19 cellular contexts compared by ENCODE assay signal in the genomic region with DNA sequence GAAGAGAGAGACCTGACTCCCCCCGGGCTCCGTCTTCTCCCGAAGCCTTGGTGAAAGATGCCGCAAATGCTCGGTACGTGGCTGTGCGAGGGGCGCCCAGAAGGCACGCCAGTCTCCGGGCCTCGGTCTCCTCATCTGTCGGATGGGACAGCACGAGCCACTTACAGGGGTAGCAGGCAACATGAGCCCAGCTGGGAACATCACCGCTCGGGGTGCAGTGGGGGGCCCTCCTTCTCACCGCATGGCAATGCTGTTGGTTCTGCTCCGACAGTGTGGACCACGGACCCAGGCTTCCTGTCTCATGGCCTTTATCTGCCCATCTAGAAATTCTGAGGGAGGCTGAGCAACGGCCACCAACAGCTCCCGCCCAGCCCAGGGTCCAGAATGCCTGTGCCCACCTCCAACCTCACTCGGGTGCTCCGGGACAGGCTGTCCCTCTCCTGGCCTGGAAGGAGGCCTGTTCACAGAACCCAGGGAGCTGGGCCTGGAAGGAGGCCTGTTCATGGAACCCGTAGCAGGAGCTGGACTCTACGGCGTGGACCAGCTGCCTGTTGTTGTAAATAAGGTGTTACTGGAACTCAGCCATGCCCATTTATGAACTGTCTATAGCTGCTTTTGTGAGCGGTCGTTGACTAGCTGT. TPM values are rescaled to one million over a fixed set of nuclear protein-coding genes. Genes with fewer than 3 reads are reported as not detected.
DNase-seq lines count a peak whose midpoint lies in the region; ATAC-seq and TF ChIP-seq lines count a peak whose summit lies in the region.
"Had no signal": no experiment of that assay in that cellular context is flagged by ENCODE, and none has a peak within 500 bp of the region (broad histone marks: within the 10 kb centered on the region; RNA-seq: fewer than 3 reads in every experiment).

No MANE protein-coding gene starts in this region.

- H3K36me3 Mint-ChIP-seq in Caco-2 (ENCODE audit: insufficient read depth, unreplicated experiment) = peaks cover 32% of the 10 kb centered on the region

- DNase-seq in Caco-2 (no peak), posterior vena cava (ENCODE audit: low spot score) (peak; percentile 75), SHP77 treated with DMSO at 0.1 percent for 48 hours (lab: John Stamatoyannopoulos, UW) (no peak), activated gamma-delta T cell treated with Interleukin-2 at 50 U/mL for 16 hours (no peak)
- DNase-seq: COR-L47, DMS53, H7, Karpas-422, MM.1S, NCI-H1105, NCI-H187 treated with DMSO at 0.1 percent for 48 hours, NCI-H446 treated with DMSO at 0.1 percent for 48 hours, NCI-H774 had no signal

- peak overlapping the region; percentile 15 for H3K27ac Mint-ChIP-seq in Caco-2 (ENCODE audit: unreplicated experiment)

- H3K36me3 ChIP-seq in BLaER1 treated with 17β-estradiol and CSF1 and Interleukin-3, amounts not matched to agents 10 nM and 100 nM = peaks cover 7 to 48% (median 28%) of the 10 kb centered on the region in 11 experiments; a peak in 19 of 22 replicates
- peaks cover 1% of the 10 kb centered on the region for H3K36me3 ChIP-seq in Caco-2 (ENCODE audit: control insufficient read depth, insufficient read depth, low read length)

- no peak overlapping the region for H3K4me3 Mint-ChIP-seq in Caco-2 (ENCODE audit: unreplicated experiment)

- intact Hi-C loops in Caco-2 (cut with micrococcal nuclease; ENCODE audit: unreplicated experiment) = no loop called here
- intact Hi-C loops in posterior vena cava (cut with DNase I) = no loop called here

- H3K27ac ChIP-seq in BLaER1 treated with 17β-estradiol and CSF1 and Interleukin-3, amounts not matched to agents 10 nM and 100 nM = peak overlapping the region in 9 of 11 experiments; percentile 34 to 93 (median 56); a peak in 15 of 22 replicates
- peak overlapping the region; percentile 35 for H3K27ac ChIP-seq in layer of hippocampus (ENCODE audit: low read depth, low read length)
- H3K27ac ChIP-seq: BLaER1 had no signal

- peaks cover 17% of the 10 kb centered on the region for H3K9me3 Mint-ChIP-seq in Caco-2 (ENCODE audit: unreplicated experiment)

- peaks cover 0 to 29% (median 16%) of the 10 kb centered on the region in 11 experiments; a peak in 12 of 22 replicates for H4K20me1 ChIP-seq in BLaER1 treated with 17β-estradiol and CSF1 and Interleukin-3, amounts not matched to agents 10 nM and 100 nM

- peaks cover 29 to 81% (median 72%) of the 10 kb centered on the region in 10 experiments for H3K4me1 ChIP-seq in BLaER1 treated with 17β-estradiol and CSF1 and Interleukin-3, amounts not matched to agents 10 nM and 100 nM
- no peaks in the 10 kb centered on the region for H3K4me1 ChIP-seq in Caco-2

- H3K4me1 Mint-ChIP-seq in Caco-2 (ENCODE audit: low read depth, unreplicated experiment) = no peaks in the 10 kb centered on the region

- H3K9ac ChIP-seq in BLaER1 treated with 17β-estradiol and CSF1 and Interleukin-3, amounts not matched to agents 10 nM and 100 nM = peak overlapping the region in 3 of 11 experiments; percentile 7 to 33 (median 26); a peak in 4 of 22 replicates
- H3K9ac ChIP-seq: BLaER1 had no signal

- H3K27me3 ChIP-seq in BLaER1 treated with 17β-estradiol and CSF1 and Interleukin-3, amounts not matched to agents 10 nM and 100 nM = peaks cover 0 to 15% (median 0%) of the 10 kb centered on the region in 11 experiments; a peak in 5 of 22 replicates
- H3K27me3 ChIP-seq in Caco-2 (replicated peaks; ENCODE audit: control insufficient read depth, insufficient read depth, low read length) (no peaks in the 10 kb centered on the region), layer of hippocampus (ENCODE audit: control insufficient read depth, insufficient read depth, low read length) (no peaks in the 10 kb centered on the region)

- CTCF ChIA-PET in Caco-2 (lab: Charles Lee) = no interaction called here

- TF ChIP-seq CTCF in Caco-2 (IDR thresholded peaks at IDR 0.05; ENCODE audit: insufficient read depth in 1 of 2, low read depth in 1 of 2, low read length in 1 of 2, severe bottlenecking in 1 of 2, unreplicated experiment in 1 of 2) = no peak

- POLR2A ChIA-PET in Caco-2 (lab: Charles Lee) = no interaction called here

- H3K4me2 ChIP-seq in BLaER1 treated with 17β-estradiol and CSF1 and Interleukin-3, amounts not matched to agents 10 nM and 100 nM = peak overlapping the region in 6 of 11 experiments; percentile 10 to 92 (median 53); a peak in 9 of 22 replicates
- H3K4me2 ChIP-seq: BLaER1 had no signal

- H3K9me3 ChIP-seq in BLaER1 treated with 17β-estradiol and CSF1 and Interleukin-3, amounts not matched to agents 10 nM and 100 nM (replicated peaks in 1 of 11) = peaks cover 13 to 22% (median 15%) of the 10 kb centered on the region in 11 experiments; a peak in 21 of 22 replicates
- H3K9me3 ChIP-seq in Caco-2 = peaks cover 9% of the 10 kb centered on the region; the same call in 1 of the 2 replicates

- H3K27me3 Mint-ChIP-seq in Caco-2 (ENCODE audit: insufficient read depth, unreplicated experiment) = no peaks in the 10 kb centered on the region

- no TSS peak for BruUV-seq in Caco-2 (replicated peaks; lab: Mats Ljungman, UMichigan)

- H3K4me3 ChIP-seq in BLaER1 treated with 17β-estradiol and CSF1 and Interleukin-3, amounts not matched to agents 10 nM and 100 nM = no peak overlapping the region
- no peak overlapping the region for H3K4me3 ChIP-seq in Caco-2 (ENCODE audit: low read depth, low read length)
- H3K4me3 ChIP-seq: BLaER1 had no signal

- ATAC-seq in GM19452 (IDR thresholded peaks at IDR 0.05; ENCODE audit: unreplicated experiment) = no peak
- ATAC-seq in HG03460 (IDR thresholded peaks at IDR 0.05; ENCODE audit: unreplicated experiment) = no peak
- ATAC-seq: Panc1 had no signal

RNA-seq across cellular contexts. Expression of a gene that starts 15.8 kb away (rescaled TPM):
- total RNA-seq in Caco-2 (2022) (65.6 and 77.6 TPM in 2 replicates), posterior vena cava (10 to 100 TPM; 16.3 to 17.8 TPM)

RNA-seq across cellular contexts. Expression of a gene that starts 36.7 kb away (rescaled TPM):
- total RNA-seq in Caco-2 (2022) (24.8 and 25.6 TPM in 2 replicates), posterior vena cava (1 to 10 TPM; 5.9 to 8.4 TPM)

RNA-seq across cellular contexts. Expression of a gene that starts 44.3 kb away (rescaled TPM):
- total RNA-seq in Caco-2 (2022) = 24.0 and 25.1 TPM in 2 replicates
- not detected for total RNA-seq in posterior vena cava
- total RNA-seq: H7 had no signal

Comparison
In these comparisons a context has a peak if more than half of its experiments do, and no peak if none do; other contexts are left out.
1. RNA of a gene that starts 44.3 kb away (total RNA-seq): 24.0 to 25.1 TPM in Caco-2; not detected in posterior vena cava; every median in the first group is over 10 times any median in the second.